ENCODE assay signal across 21 cellular contexts in genomic region chr16:490768-491167, GRCh38. TPM values are rescaled to one million over a fixed set of nuclear protein-coding genes. Genes with fewer than 3 reads are reported as not detected.
A peak's percentile ranks its signal among the peaks of the same experiment; 100 is the strongest.
DNase-seq lines count a peak whose midpoint lies in the region; ATAC-seq and TF ChIP-seq lines count a peak whose summit lies in the region.
"Had no signal": no experiment of that assay in that cellular context is flagged by ENCODE, and none has a peak within 500 bp of the region (broad histone marks: within the 10 kb centered on the region; RNA-seq: fewer than 3 reads in every experiment).

No MANE protein-coding gene starts in this region.

- intact Hi-C loops in head of caudate nucleus (cut with DNase I), result no loop called here

- in situ Hi-C loops in G401 (cut with HindIII; ENCODE audit: low sequenced_read_pairs), result no loop called here

- no peak overlapping the region for H3K4me3 Mint-ChIP-seq in neural crest cell

- DNase-seq in G401 (ENCODE audit: low spot score) (peak; percentile 62), NB4 (ENCODE audit: low read depth) (no peak), cerebellar cortex (ENCODE audit: low spot score) (peak; percentile 44), neural crest cell (ENCODE audit: low read depth, low spot score) (no peak), head of caudate nucleus (no peak), HEK293T (ENCODE audit: extremely low spot score) (no peak)
- no peak for DNase-seq in stimulated activated naive CD4-positive, alpha-beta T cell treated with Interleukin-2 at 50 U/mL for 16 hours (lab: John Stamatoyannopoulos, UW)
- DNase-seq: Calu3, GOT3, MG63, NCI-H1048, NCI-H1694, NCI-H2029 treated with DMSO at 0.1 percent for 48 hours, NCI-H526 treated with DMSO at 0.1 percent for 48 hours, Peyer's patch, SIG-M5, SW 1271 had no signal

- CTCF ChIA-PET in HEK293T (lab: Yijun Ruan, JAX), result interaction anchor here (0.8 kb wide), 1 partner anchor 101 kb away, joined by 3 read pairs; no protein-coding TSS in a partner anchor

- no peak for TF ChIP-seq POLR2A in NB4 (IDR thresholded peaks at IDR 0.05; ENCODE audit: extremely low read depth, insufficient read length)

- no peak for TF ChIP-seq CTCF in NB4 (IDR thresholded peaks at IDR 0.05; ENCODE audit: low read depth, low read length)
- no peak for TF ChIP-seq CTCF in neural crest cell (conservative IDR thresholded peaks at IDR 0.05)

- H3K27me3 Mint-ChIP-seq in neural crest cell (ENCODE audit: low read depth), result no peaks in the 10 kb centered on the region

- POLR2A ChIA-PET in HEK293T (lab: Yijun Ruan, JAX), result no interaction called here

- ATAC-seq in GM21390 (IDR thresholded peaks at IDR 0.05; ENCODE audit: unreplicated experiment), result no peak
- ATAC-seq: HCT116 had no signal

- H3K4me1 Mint-ChIP-seq in neural crest cell, result no peaks in the 10 kb centered on the region

- peak overlapping the region; percentile 76 for H3K27ac Mint-ChIP-seq in neural crest cell (ENCODE audit: unreplicated experiment)

- peak overlapping the region; percentile 33 for H3K4me3 ChIP-seq in NB4 (ENCODE audit: low read depth, low read length)
- H3K4me3 ChIP-seq: K562, MG63, Peyer's patch, SK-N-MC had no signal

- no peaks in the 10 kb centered on the region for H3K9me3 Mint-ChIP-seq in neural crest cell

- peaks cover 10% of the 10 kb centered on the region for H3K36me3 Mint-ChIP-seq in neural crest cell (ENCODE audit: low read depth)

TF ChIP-seq in HEK293T, 16 proteins besides CTCF, POLR2A, EP300 and RAD21:
- TF ChIP-seq BHLHE40 (IDR thresholded peaks at IDR 0.05; ENCODE audit: borderline replicate concordance), result no peak
- no peak for TF ChIP-seq SUZ12 (IDR thresholded peaks at IDR 0.05)

RNA-seq across cellular contexts. Expression of gene CAPN15, which starts 36.7 kb away (rescaled TPM):
- 38.8 and 54.3 TPM in 2 replicates for total RNA-seq in G401 (2014; rRNA removed; shearing (Covaris generic))
- 56.9 and 60.3 TPM in 2 replicates for total RNA-seq in neural crest cell

Comparison
In these comparisons a context has a peak if more than half of its experiments do, and no peak if none do; other contexts are left out.
1. DNase-seq: peak in G401 (single experiment) and cerebellar cortex (single experiment); none in NB4 (single experiment), neural crest cell (single experiment), stimulated activated naive CD4-positive, alpha-beta T cell treated with Interleukin-2 at 50 U/mL for 16 hours (single experiment), head of caudate nucleus (0 of 42) and HEK293T (single experiment).